Comparison of ENCODE assay signal across 32 cellular contexts in genomic region chr11:110438017-110438416, GRCh38.
"Had no signal": no experiment of that assay in that cellular context is flagged by ENCODE, and none has a peak within 500 bp of the region (broad histone marks: within the 10 kb centered on the region; RNA-seq: fewer than 3 reads in every experiment).

No MANE protein-coding gene starts in this region.

- H3K27me3 Mint-ChIP-seq: dendritic cell treated with granulocyte-macrophage colony-stimulating factor and Interleukin-4, amounts not matched to agents 40 ng/mL and 50 ng/mL, for 4 days; naive B cell; stimulated activated naive CD8-positive, alpha-beta T cell treated with anti-CD3 and anti-CD28 coated beads, Interleukin-15, amount 100 ng/mL, for 72 hours had no signal

- H3K4me3 Mint-ChIP-seq: dendritic cell treated with granulocyte-macrophage colony-stimulating factor and Interleukin-4, amounts not matched to agents 40 ng/mL and 50 ng/mL, for 4 days; mesothelial cell of epicardium; naive B cell; nephron; neural progenitor cell; stimulated activated naive CD8-positive, alpha-beta T cell treated with anti-CD3 and anti-CD28 coated beads, Interleukin-15, amount 100 ng/mL, for 72 hours had no signal

- H3K27ac ChIP-seq: colonic mucosa, esophagus squamous epithelium, foreskin keratinocyte, heart right ventricle, left lung, neural progenitor cell, parathyroid adenoma, prostate gland, right atrium auricular region, suprapubic skin, transverse colon, upper lobe of right lung, uterus had no signal

- H3K4me1 ChIP-seq: colonic mucosa, neural progenitor cell, parathyroid adenoma, prostate gland, uterus had no signal

- H3K36me3 ChIP-seq: colonic mucosa, prostate gland, right atrium auricular region, uterus had no signal

- H3K4me3 ChIP-seq: colonic mucosa, esophagus squamous epithelium, heart right ventricle, left lung, mucosa of descending colon, neural progenitor cell, prostate gland, right atrium auricular region, smooth muscle cell, suprapubic skin, transverse colon, upper lobe of right lung, uterus had no signal

- H3K27ac Mint-ChIP-seq: dendritic cell treated with granulocyte-macrophage colony-stimulating factor and Interleukin-4, amounts not matched to agents 40 ng/mL and 50 ng/mL, for 4 days; mesothelial cell of epicardium; naive B cell; nephron; neural progenitor cell; stimulated activated naive CD8-positive, alpha-beta T cell treated with anti-CD3 and anti-CD28 coated beads, Interleukin-15, amount 100 ng/mL, for 72 hours had no signal

- FAIRE-seq: endothelial cell of umbilical vein, islet of Langerhans had no signal

- H2AFZ ChIP-seq: neural progenitor cell, parathyroid adenoma had no signal

- H3K9me3 ChIP-seq: colonic mucosa, esophagus squamous epithelium, left lung, mucosa of descending colon, prostate gland, right atrium auricular region, suprapubic skin, transverse colon, upper lobe of right lung, uterus had no signal

- H3K9ac ChIP-seq: neural progenitor cell, parathyroid adenoma had no signal

- H3K9me3 Mint-ChIP-seq: dendritic cell treated with granulocyte-macrophage colony-stimulating factor and Interleukin-4, amounts not matched to agents 40 ng/mL and 50 ng/mL, for 4 days; stimulated activated naive CD8-positive, alpha-beta T cell treated with anti-CD3 and anti-CD28 coated beads, Interleukin-15, amount 100 ng/mL, for 72 hours had no signal

- H3K27me3 ChIP-seq: colonic mucosa, esophagus squamous epithelium, foreskin keratinocyte, heart right ventricle, left lung, neural progenitor cell, right atrium auricular region, suprapubic skin, transverse colon, upper lobe of right lung, uterus had no signal

- DNase-seq: colonic mucosa; effector CD8-positive, alpha-beta T cell; esophagus squamous epithelium; foreskin keratinocyte; glutamatergic neuron; heart right ventricle; hippocampal formation; left cardiac atrium; left lung; mesenchymal stem cell; mucosa of descending colon; naive B cell; stimulated activated CD4-positive, alpha-beta T cell treated with anti-CD3 and anti-CD28 coated beads, Interleukin-12 subunit alpha, Interleukin-12 subunit beta, amount 100 ng/mL, for 4 hours; stimulated activated CD4-positive, alpha-beta T cell treated with anti-CD3 and anti-CD28 coated beads, Interleukin-1b, Interleukin-23, amount 100 ng/mL, for 48 hours; stimulated activated CD4-positive, alpha-beta T cell treated with anti-CD3 and anti-CD28 coated beads, Interleukin-4, amount 100 ng/mL, for 1 hour; stimulated activated CD8-positive, alpha-beta memory T cell treated with anti-CD3 and anti-CD28 coated beads, Interleukin-4, amount 100 ng/mL, for 48 hours; stimulated activated naive CD4-positive, alpha-beta T cell; stimulated activated naive CD8-positive, alpha-beta T cell treated with anti-CD3 and anti-CD28 coated beads, Interleukin-15, amount 100 ng/mL, for 72 hours; transverse colon; upper lobe of right lung; uterus had no signal

- H3K4me2 ChIP-seq: neural progenitor cell, smooth muscle cell had no signal
